In genomic region chr12:70332236-70332635, GRCh38 we compare ENCODE assay signal across 25 cellular contexts. TPM values are rescaled to one million over a fixed set of nuclear protein-coding genes. Genes with fewer than 3 reads are reported as not detected.
DNase-seq lines count a peak whose midpoint lies in the region; ATAC-seq, FAIRE-seq and TF ChIP-seq lines count a peak whose summit lies in the region.
"Had no signal": no experiment of that assay in that cellular context is flagged by ENCODE, and none has a peak within 500 bp of the region (broad histone marks: within the 10 kb centered on the region; RNA-seq: fewer than 3 reads in every experiment).

No MANE protein-coding gene starts in this region.

- peak; percentile 57 for FAIRE-seq in small intestine (lab: Jason Lieb, UNC)
- FAIRE-seq: GM12878 had no signal

- no TSS peak for BruUV-seq in Calu3 (replicated peaks; lab: Mats Ljungman, UMichigan)

- no peak for ATAC-seq in T-helper 17 cell
- peak; percentile 28 for ATAC-seq in foreskin keratinocyte
- ATAC-seq in GM19035 (IDR thresholded peaks at IDR 0.05; ENCODE audit: unreplicated experiment) = no peak
- ATAC-seq: CD8-positive, alpha-beta T cell; GM12878 had no signal

- peaks cover 0 to 11% of the 10 kb centered on the region in 2 donors for H3K36me3 ChIP-seq in small intestine (ENCODE audit: control insufficient read depth in 2 of 2, insufficient read depth in 2 of 2, low read length in 2 of 2)

- H3K4me3 ChIP-seq in small intestine (ENCODE audit: low read depth in 1 of 2, low read length in 2 of 2) = no peak overlapping the region
- H3K4me3 ChIP-seq: GM12878, GM23248, HAP-1, Peyer's patch had no signal

- no peak overlapping the region for H3K4me3 Mint-ChIP-seq in Calu3 (ENCODE audit: low read depth, unreplicated experiment)
- H3K4me3 Mint-ChIP-seq in T-helper 17 cell = no peak overlapping the region
- H3K4me3 Mint-ChIP-seq: CD8-positive, alpha-beta T cell had no signal

- H3K27ac ChIP-seq in foreskin keratinocyte (peak overlapping the region; percentile 0), small intestine (ENCODE audit: low read depth in 1 of 2, low read length in 1 of 2) (no peak overlapping the region)
- H3K27ac ChIP-seq: GM23248, KMS-11, Peyer's patch had no signal

- TF ChIP-seq CTCF in Calu3 (IDR thresholded peaks at IDR 0.05; ENCODE audit: unreplicated experiment) (no peak), foreskin keratinocyte (conservative IDR thresholded peaks at IDR 0.05) (no peak)

- peaks cover 16% of the 10 kb centered on the region for H3K4me1 ChIP-seq in foreskin keratinocyte
- H3K4me1 ChIP-seq in small intestine (ENCODE audit: control insufficient read depth in 2 of 2, insufficient read depth in 1 of 2, low read depth in 1 of 2, low read length in 1 of 2) = no peaks in the 10 kb centered on the region
- H3K4me1 ChIP-seq: HAP-1, Peyer's patch had no signal

- H3K9me3 ChIP-seq in T-helper 17 cell (ENCODE audit: control insufficient read depth, low read length, poor library complexity, severe bottlenecking) (no peaks in the 10 kb centered on the region), small intestine (ENCODE audit: control insufficient read depth, low read depth) (no peaks in the 10 kb centered on the region)
- H3K9me3 ChIP-seq: HAP-1, Peyer's patch had no signal

- DNase-seq in Calu3 = no peak
- DNase-seq in T-helper 17 cell = no peak
- DNase-seq in foreskin keratinocyte = peak; percentile 15 to 53
- DNase-seq in small intestine = no peak
- DNase-seq in D341Med (ENCODE audit: low spot score) = no peak
- DNase-seq in NCI-H146 treated with DMSO at 0.1 percent for 48 hours (lab: John Stamatoyannopoulos, UW; ENCODE audit: unreplicated experiment) = no peak
- no peak for DNase-seq in putamen (ENCODE audit: low spot score)
- DNase-seq: CD8-positive, alpha-beta T cell; DMS79; GM23248; IMR-90; MV-4-11; NCI-H1105 treated with DMSO at 0.1 percent for 48 hours; NCI-H1694; NCI-H2081; NCI-H2171; NCI-H345; NCI-H524; NCI-H774; NK-92 treated with Interleukin-12 subunit alpha and Interleukin-12 subunit beta, amount 100 ng/mL, for 24 hours; Peyer's patch had no signal

- CTCF ChIA-PET in Calu3 (lab: Charles Lee) = no interaction called here

- H3K36me3 Mint-ChIP-seq in Calu3 (ENCODE audit: insufficient read depth, unreplicated experiment) (peaks cover 7% of the 10 kb centered on the region), T-helper 17 cell (ENCODE audit: low read depth) (peaks cover 2% of the 10 kb centered on the region)

- intact Hi-C loops in Calu3 (cut with micrococcal nuclease; ENCODE audit: unreplicated experiment) = no loop called here

- H3K4me1 Mint-ChIP-seq in Calu3 (ENCODE audit: low read depth, unreplicated experiment) (peaks cover 13% of the 10 kb centered on the region), T-helper 17 cell (peaks cover 10% of the 10 kb centered on the region)

- H3K9me3 Mint-ChIP-seq in Calu3 (ENCODE audit: low read depth, unreplicated experiment) = no peaks in the 10 kb centered on the region
- H3K9me3 Mint-ChIP-seq: CD8-positive, alpha-beta T cell had no signal

- no peaks in the 10 kb centered on the region for H3K27me3 Mint-ChIP-seq in Calu3 (ENCODE audit: unreplicated experiment)
- H3K27me3 Mint-ChIP-seq in T-helper 17 cell = no peaks in the 10 kb centered on the region

- H3K27ac Mint-ChIP-seq in Calu3 (ENCODE audit: unreplicated experiment) (peak overlapping the region; percentile 58), T-helper 17 cell (peak overlapping the region; percentile 61)
- H3K27ac Mint-ChIP-seq: CD8-positive, alpha-beta T cell had no signal

- H3K27me3 ChIP-seq in foreskin keratinocyte (no peaks in the 10 kb centered on the region), small intestine (ENCODE audit: control insufficient read depth in 2 of 2, insufficient read depth in 2 of 2, low read length in 2 of 2) (no peaks in the 10 kb centered on the region)
- H3K27me3 ChIP-seq: Peyer's patch had no signal

RNA-seq across cellular contexts. Expression of gene KCNMB4, which starts 33.9 kb away (rescaled TPM):
- 6.4 and 8.4 TPM in 2 replicates for total RNA-seq in Calu3 (2022)
- total RNA-seq in T-helper 17 cell = under 1 TPM; 0.26 to 0.75 TPM
- total RNA-seq in foreskin keratinocyte = 0.11 and 1.1 TPM in 2 replicates
- polyA plus RNA-seq in foreskin keratinocyte = 0.20 and 1.4 TPM in 2 replicates
- 1 to 10 TPM in 1 of 3 donors, under 1 TPM in 2; 0.22 to 2.8 (median 0.81) TPM for polyA plus RNA-seq in small intestine

Comparison
In these comparisons a context has a peak if more than half of its experiments do, and no peak if none do; other contexts are left out.
1. DNase-seq: peak in foreskin keratinocyte (2 of 2); none in Calu3 (single experiment), T-helper 17 cell (0 of 3), small intestine (single experiment), D341Med (single experiment), NCI-H146 treated with DMSO at 0.1 percent for 48 hours (single experiment) and putamen (single experiment).